In the genomic region with DNA sequence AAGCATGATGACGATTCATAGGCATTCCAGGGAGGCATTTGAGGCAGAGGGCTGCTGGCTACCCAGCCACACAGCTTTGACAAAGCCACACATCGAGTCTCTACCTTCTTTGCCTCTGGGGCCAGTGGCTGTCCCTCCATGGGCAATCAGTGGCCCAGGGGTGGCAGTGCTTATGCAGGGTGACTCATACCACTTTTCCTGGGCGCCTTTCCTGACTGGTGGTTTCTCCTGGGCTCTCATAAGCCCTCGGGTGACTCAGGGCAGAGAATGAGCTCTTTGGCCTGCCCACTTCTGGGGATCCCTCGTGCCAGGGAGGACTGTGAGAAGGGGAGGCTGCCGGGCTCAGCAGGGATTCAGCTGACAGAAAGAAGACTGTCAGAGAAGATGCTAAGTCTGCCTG, we compare ENCODE assay signal across 18 cellular contexts.
DNase-seq lines count a peak whose midpoint lies in the region; ATAC-seq, FAIRE-seq and TF ChIP-seq lines count a peak whose summit lies in the region.
"Had no signal": no experiment of that assay in that cellular context is flagged by ENCODE, and none has a peak within 500 bp of the region (broad histone marks: within the 10 kb centered on the region; RNA-seq: fewer than 3 reads in every experiment).

No MANE protein-coding gene starts in this region.

- H3K79me1 ChIP-seq in neuronal stem cell (ENCODE audit: low read depth, low read length): no peaks in the 10 kb centered on the region

- intact Hi-C loops in activated CD4-positive, alpha-beta T cell treated with anti-CD3 and anti-CD28 coated beads, Interleukin-2, amount 10 ng/mL, durations not matched to agents 24 days and 14 days (cut with micrococcal nuclease): no loop called here

- no peaks in the 10 kb centered on the region for H3K27me3 ChIP-seq in MG63
- H3K27me3 ChIP-seq in bronchial epithelial cell (ENCODE audit: control insufficient read depth, insufficient read depth, low read length): no peaks in the 10 kb centered on the region
- no peaks in the 10 kb centered on the region for H3K27me3 ChIP-seq in neuronal stem cell (ENCODE audit: control insufficient read depth in 3 of 3, insufficient read depth in 3 of 3, low read depth in 1 of 3, low read length in 3 of 3)
- H3K27me3 ChIP-seq: ascending aorta, esophagus muscularis mucosa, heart left ventricle had no signal

- H3K4me3 Mint-ChIP-seq in activated CD4-positive, alpha-beta T cell treated with anti-CD3 and anti-CD28 coated beads, Interleukin-2, amount 10 ng/mL, durations not matched to agents 24 days and 14 days: no peak overlapping the region
- H3K4me3 Mint-ChIP-seq: WTC11 had no signal

- no peak overlapping the region for H2AK5ac ChIP-seq in neuronal stem cell (ENCODE audit: low read depth, low read length)

- H2BK12ac ChIP-seq in neuronal stem cell (ENCODE audit: low read length): peak overlapping the region; percentile 31

- no peak for ATAC-seq in GM18502 (IDR thresholded peaks at IDR 0.05; ENCODE audit: poor library complexity, unreplicated experiment)
- ATAC-seq: heart left ventricle, WTC11 had no signal

- no peak overlapping the region for H3K9ac ChIP-seq in neuronal stem cell (ENCODE audit: low read depth, low read length, poor library complexity)

- peak overlapping the region; percentile 15 for H2AFZ ChIP-seq in neuronal stem cell (ENCODE audit: low read length)

- DNase-seq in Daoy (ENCODE audit: low read depth) (peak; percentile 91), MG63 (peak; percentile 79), bronchial epithelial cell (ENCODE audit: low read depth) (peak; percentile 21), neuronal stem cell (ENCODE audit: low spot score) (no peak)
- no peak for DNase-seq in activated CD4-positive, alpha-beta T cell treated with anti-CD3 and anti-CD28 coated beads, Interleukin-2, amount 10 ng/mL, durations not matched to agents 24 days and 14 days
- no peak for DNase-seq in activated CD8-positive, alpha-beta memory T cell treated with anti-CD3 and anti-CD28 coated beads for 24 hours
- no peak for DNase-seq in activated T-cell treated with anti-CD3 and anti-CD28 coated beads, Interleukin-2, amount 50 U/mL, for 48 hours
- DNase-seq: activated gamma-delta T cell treated with Interleukin-2 at 50 U/mL for 16 hours, GF-D8, heart left ventricle, NCI-H524 treated with DMSO at 0.1 percent for 48 hours, trophoblast cell had no signal

- no peak overlapping the region for H3K4me3 ChIP-seq in MG63
- no peak overlapping the region for H3K4me3 ChIP-seq in bronchial epithelial cell (ENCODE audit: low read depth, low read length)
- no peak overlapping the region for H3K4me3 ChIP-seq in neuronal stem cell (ENCODE audit: low read length in 2 of 2)
- H3K4me3 ChIP-seq: ascending aorta, esophagus muscularis mucosa, heart left ventricle, skin epidermis had no signal

- no peak overlapping the region for H3K27ac Mint-ChIP-seq in activated CD4-positive, alpha-beta T cell treated with anti-CD3 and anti-CD28 coated beads, Interleukin-2, amount 10 ng/mL, durations not matched to agents 24 days and 14 days
- H3K27ac Mint-ChIP-seq: WTC11 had no signal

- no peaks in the 10 kb centered on the region for H3K27me3 Mint-ChIP-seq in activated CD4-positive, alpha-beta T cell treated with anti-CD3 and anti-CD28 coated beads, Interleukin-2, amount 10 ng/mL, durations not matched to agents 24 days and 14 days

- H3K4me2 ChIP-seq in neuronal stem cell (ENCODE audit: insufficient read depth, low read length, poor library complexity, severe bottlenecking): no peak overlapping the region

- no peak overlapping the region for H3K23ac ChIP-seq in neuronal stem cell (ENCODE audit: low read depth, low read length, poor library complexity)

- TF ChIP-seq CTCF in bronchial epithelial cell (IDR thresholded peaks at IDR 0.05; ENCODE audit: insufficient read depth, low read length, severe bottlenecking): no peak

- H3K4me1 ChIP-seq in neuronal stem cell (ENCODE audit: control insufficient read depth in 2 of 2, insufficient read depth in 1 of 2, low read depth in 1 of 2, low read length in 2 of 2): peaks cover 5 to 7% of the 10 kb centered on the region in 2 donors
- H3K4me1 ChIP-seq: ascending aorta, esophagus muscularis mucosa, heart left ventricle had no signal

- H3K36me3 Mint-ChIP-seq in activated CD4-positive, alpha-beta T cell treated with anti-CD3 and anti-CD28 coated beads, Interleukin-2, amount 10 ng/mL, durations not matched to agents 24 days and 14 days (ENCODE audit: low read depth): no peaks in the 10 kb centered on the region
- H3K36me3 Mint-ChIP-seq: WTC11 had no signal

- H3K9me3 Mint-ChIP-seq in activated CD4-positive, alpha-beta T cell treated with anti-CD3 and anti-CD28 coated beads, Interleukin-2, amount 10 ng/mL, durations not matched to agents 24 days and 14 days: no peaks in the 10 kb centered on the region

- H2BK5ac ChIP-seq in neuronal stem cell (ENCODE audit: low read length): no peak overlapping the region

- H3K27ac ChIP-seq in neuronal stem cell (replicated peaks; ENCODE audit: low read length): no peak overlapping the region
- H3K27ac ChIP-seq: ascending aorta, esophagus muscularis mucosa, heart left ventricle, skin epidermis had no signal

- no peak overlapping the region for H4K91ac ChIP-seq in neuronal stem cell (ENCODE audit: low read depth, low read length, poor library complexity)

- no peak overlapping the region for H2BK120ac ChIP-seq in neuronal stem cell (ENCODE audit: low read depth, low read length)

- H3K36me3 ChIP-seq in MG63 (no peaks in the 10 kb centered on the region), bronchial epithelial cell (ENCODE audit: control insufficient read depth, insufficient read depth, low read length) (no peaks in the 10 kb centered on the region), neuronal stem cell (replicated peaks in 1 of 2; ENCODE audit: control insufficient read depth in 2 of 2, insufficient read depth in 2 of 2, low read length in 2 of 2) (no peaks in the 10 kb centered on the region)
- H3K36me3 ChIP-seq: ascending aorta, esophagus muscularis mucosa, heart left ventricle had no signal

- no peaks in the 10 kb centered on the region for H3K4me1 Mint-ChIP-seq in activated CD4-positive, alpha-beta T cell treated with anti-CD3 and anti-CD28 coated beads, Interleukin-2, amount 10 ng/mL, durations not matched to agents 24 days and 14 days

- H2BK15ac ChIP-seq in neuronal stem cell (ENCODE audit: low read length): peak overlapping the region; percentile 68

- H3K14ac ChIP-seq in neuronal stem cell (ENCODE audit: low read length): no peak overlapping the region

- no peaks in the 10 kb centered on the region for H3K9me3 ChIP-seq in MG63
- peaks cover 0 to 5% of the 10 kb centered on the region in 2 donors for H3K9me3 ChIP-seq in neuronal stem cell (replicated peaks in 1 of 2; ENCODE audit: control insufficient read depth in 2 of 2, insufficient read depth in 1 of 2, low read depth in 1 of 2, low read length in 2 of 2)
- H3K9me3 ChIP-seq: ascending aorta, esophagus muscularis mucosa, heart left ventricle had no signal

- H3K4ac ChIP-seq in neuronal stem cell (ENCODE audit: low read length): peak overlapping the region; percentile 80

- no peak overlapping the region for H4K8ac ChIP-seq in neuronal stem cell (ENCODE audit: low read depth, low read length)

- FAIRE-seq in bronchial epithelial cell (lab: Jason Lieb, UNC): no peak
- FAIRE-seq: keratinocyte had no signal

- peak overlapping the region; percentile 69 for H3K18ac ChIP-seq in neuronal stem cell (ENCODE audit: low read length)

- no CpG with 5 or more reads among the region's 6 CpGs for WGBS in neuronal stem cell (ENCODE audit: extremely low coverage in 2 of 2, insufficient read length in 2 of 2, insufficient replicate concordance in 1 of 2), 2 donors

Comparison
In these comparisons a context has a peak if more than half of its experiments do, and no peak if none do; other contexts are left out.
1. DNase-seq: peak in Daoy (single experiment), MG63 (single experiment) and bronchial epithelial cell (single experiment); none in neuronal stem cell (single experiment), activated CD4-positive, alpha-beta T cell treated with anti-CD3 and anti-CD28 coated beads, Interleukin-2, amount 10 ng/mL, durations not matched to agents 24 days and 14 days (single experiment), activated CD8-positive, alpha-beta memory T cell treated with anti-CD3 and anti-CD28 coated beads for 24 hours (single experiment) and activated T-cell treated with anti-CD3 and anti-CD28 coated beads, Interleukin-2, amount 50 U/mL, for 48 hours (0 of 2).